Comparison of ENCODE assay signal across 1 cellular context in the genomic region with DNA sequence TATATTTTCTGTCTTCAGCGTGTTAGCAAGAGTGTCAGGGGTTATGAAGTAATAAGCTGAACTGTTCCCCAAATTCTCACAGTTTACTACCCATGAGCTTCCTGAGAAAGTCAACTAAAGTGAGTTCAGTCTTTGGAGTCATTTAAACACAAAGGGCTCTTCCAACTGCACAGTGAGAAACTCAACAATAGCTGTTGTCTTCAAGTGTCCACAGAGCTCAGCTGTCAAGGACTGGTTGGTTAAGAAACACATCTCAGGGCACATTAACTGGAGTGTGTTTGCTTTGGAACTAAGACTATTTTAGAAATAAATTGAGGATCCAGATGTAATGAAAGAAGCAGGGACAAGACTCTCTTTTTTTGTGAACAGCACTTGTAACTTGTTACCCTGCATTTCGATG.
TF ChIP-seq lines count a peak whose summit lies in the region.

No MANE protein-coding gene starts in this region.

TF ChIP-seq in H1, 55 proteins besides CTCF, POLR2A, EP300 and RAD21 (continued from another document):
- no peak for TF ChIP-seq RBBP5 (IDR thresholded peaks at IDR 0.05; ENCODE audit: borderline replicate concordance, low read depth, low read length)
TF ChIP-seq in H1: peak in this region for 0.
